In the genomic region with DNA sequence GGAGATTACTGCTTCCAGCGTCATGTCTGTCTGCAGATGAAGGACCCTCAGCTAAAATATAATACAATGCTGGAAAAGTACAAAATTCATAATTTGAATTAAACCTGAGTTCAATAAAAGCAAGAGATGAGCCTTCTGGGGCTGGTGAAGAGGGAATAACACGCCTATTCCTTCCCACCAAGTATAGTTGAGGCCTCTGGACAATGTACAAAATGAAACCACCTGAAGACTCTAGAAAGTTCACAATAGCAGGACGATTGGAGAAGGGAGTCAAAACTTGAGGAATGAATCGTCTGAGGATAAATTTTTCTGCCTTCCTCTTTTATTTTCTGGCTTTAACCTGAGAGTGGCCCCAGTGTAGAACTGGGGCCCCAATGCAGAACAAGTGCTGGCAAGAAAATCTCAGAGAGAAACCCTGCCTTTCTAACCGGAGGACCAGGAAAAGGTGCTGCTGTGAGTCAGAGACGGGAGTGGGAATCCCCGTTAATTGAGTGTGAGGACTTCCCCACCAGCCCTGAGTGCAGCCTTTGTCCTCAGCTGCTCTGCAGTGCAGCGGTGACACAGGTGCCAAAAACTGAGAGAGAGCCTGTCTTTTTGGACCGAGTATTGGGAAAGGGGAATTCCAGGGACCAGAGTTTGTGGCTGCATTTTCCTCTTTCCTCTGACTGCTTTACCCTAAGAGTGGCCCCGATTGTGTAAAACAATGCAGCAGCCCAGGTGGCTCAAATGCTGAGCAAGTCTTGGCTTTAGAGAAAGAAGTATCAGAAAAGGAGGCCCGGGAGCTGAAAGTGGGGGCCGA, we compare ENCODE assay signal across 9 cellular contexts.
DNase-seq lines count a peak whose midpoint lies in the region; ATAC-seq and TF ChIP-seq lines count a peak whose summit lies in the region.
"Had no signal": no experiment of that assay in that cellular context is flagged by ENCODE, and none has a peak within 500 bp of the region (broad histone marks: within the 10 kb centered on the region; RNA-seq: fewer than 3 reads in every experiment).

No MANE protein-coding gene starts in this region.

- H3K4me3 Mint-ChIP-seq in neural crest cell = peak overlapping the region; percentile 12
- H3K4me3 Mint-ChIP-seq: brain had no signal

- H3K27me3 ChIP-seq in body of pancreas (no peaks in the 10 kb centered on the region), trophoblast cell (ENCODE audit: insufficient read depth, low read length) (no peaks in the 10 kb centered on the region)

- TF ChIP-seq CTCF in body of pancreas (IDR thresholded peaks at IDR 0.05) (no peak), neural crest cell (conservative IDR thresholded peaks at IDR 0.05) (no peak)

- no peak overlapping the region for H2AK5ac ChIP-seq in trophoblast cell (ENCODE audit: low read length)

- H3K4ac ChIP-seq in trophoblast cell (ENCODE audit: low read depth, low read length) = no peak overlapping the region

- H4K91ac ChIP-seq in trophoblast cell (ENCODE audit: low read depth, low read length) = no peak overlapping the region

- H3K14ac ChIP-seq in trophoblast cell (ENCODE audit: low read length) = no peak overlapping the region

- intact Hi-C loops in body of pancreas (cut with DNase I) = no loop called here

- DNase-seq in body of pancreas (peak; percentile 48 to 74 (median 53)), neural crest cell (ENCODE audit: low read depth, low spot score) (no peak), NCI-H146 (lab: John Stamatoyannopoulos, UW) (no peak), trophoblast cell (no peak)
- DNase-seq in stimulated activated CD4-positive, alpha-beta T cell treated with anti-CD3 and anti-CD28 coated beads, Interleukin-2, amount 100 ng/mL, for 48 hours = no peak
- no peak for DNase-seq in stimulated activated CD4-positive, alpha-beta T cell treated with anti-CD3 and anti-CD28 coated beads, Interleukin-15, amount 100 ng/mL, for 24 hours

- no peak overlapping the region for H3K4me2 ChIP-seq in trophoblast cell (ENCODE audit: low read length)

- H3K79me2 ChIP-seq in trophoblast cell (ENCODE audit: control insufficient read depth, insufficient read depth, low read length, poor library complexity) = no peaks in the 10 kb centered on the region

- H3K9ac ChIP-seq in trophoblast cell (ENCODE audit: low read length) = no peak overlapping the region

- no peak overlapping the region for H2BK120ac ChIP-seq in trophoblast cell (ENCODE audit: insufficient read depth, low read length, poor library complexity)

- no peak overlapping the region for H2BK5ac ChIP-seq in trophoblast cell (ENCODE audit: low read depth, low read length, poor library complexity)

- no peak overlapping the region for H3K27ac Mint-ChIP-seq in neural crest cell (ENCODE audit: unreplicated experiment)
- H3K27ac Mint-ChIP-seq: brain had no signal

- no peak overlapping the region for H2BK12ac ChIP-seq in trophoblast cell (ENCODE audit: low read length)

- no peak overlapping the region for H2AFZ ChIP-seq in trophoblast cell (ENCODE audit: insufficient read depth, low read length, poor library complexity)

- H3K9me3 Mint-ChIP-seq in neural crest cell = peaks cover 9% of the 10 kb centered on the region

- H3K9me3 ChIP-seq in body of pancreas = no peaks in the 10 kb centered on the region
- H3K9me3 ChIP-seq in trophoblast cell (ENCODE audit: insufficient read depth, low read depth, low read length) = no peaks in the 10 kb centered on the region

- no peak overlapping the region for H4K12ac ChIP-seq in trophoblast cell (ENCODE audit: low read depth, low read length)

- ATAC-seq in GM18870 (IDR thresholded peaks at IDR 0.05; ENCODE audit: unreplicated experiment) (peak; percentile 76), HG02852 (IDR thresholded peaks at IDR 0.05; ENCODE audit: unreplicated experiment) (peak; percentile 86), body of pancreas (peak; percentile 95)

- H3K36me3 ChIP-seq in body of pancreas (replicated peaks in 1 of 2; ENCODE audit: insufficient read depth in 1 of 2, low read depth in 2 of 2) (no peaks in the 10 kb centered on the region), trophoblast cell (ENCODE audit: control insufficient read depth in 1 of 2, insufficient read depth in 2 of 2, low read length in 2 of 2) (no peaks in the 10 kb centered on the region)

- WGBS in body of pancreas, 2 donors = 41 to 44% methylated on average over 12 of the region's 12 CpGs
- no CpG with 5 or more reads among the region's 12 CpGs for WGBS in trophoblast cell (ENCODE audit: extremely low coverage, insufficient coverage, insufficient read length)

- H3K4me3 ChIP-seq in body of pancreas (no peak overlapping the region), trophoblast cell (ENCODE audit: low read depth, low read length) (no peak overlapping the region)

- H3K27ac ChIP-seq in body of pancreas = peak overlapping the region in 3 of 4 donors; percentile 39 to 83 (median 65)
- H3K27ac ChIP-seq in trophoblast cell (ENCODE audit: low read depth, low read length) = no peak overlapping the region

- no peak for TF ChIP-seq POLR2A in body of pancreas (IDR thresholded peaks at IDR 0.05)

- no peaks in the 10 kb centered on the region for H3K4me1 ChIP-seq in body of pancreas
- H3K4me1 ChIP-seq in trophoblast cell (ENCODE audit: control insufficient read depth in 1 of 2, insufficient read depth in 2 of 2, low read length in 2 of 2) = peaks cover 5 to 6% of the 10 kb centered on the region in 2 experiments

- no peak overlapping the region for H4K8ac ChIP-seq in trophoblast cell (ENCODE audit: low read depth, low read length)

- H3K18ac ChIP-seq in trophoblast cell (ENCODE audit: low read length) = no peak overlapping the region

- peaks cover 5% of the 10 kb centered on the region for H3K36me3 Mint-ChIP-seq in neural crest cell (ENCODE audit: low read depth)

- no peaks in the 10 kb centered on the region for H3K79me1 ChIP-seq in trophoblast cell (ENCODE audit: low read length)

- H3K4me1 Mint-ChIP-seq in neural crest cell = peaks cover 13% of the 10 kb centered on the region

- peaks cover 13% of the 10 kb centered on the region for H3K27me3 Mint-ChIP-seq in neural crest cell (ENCODE audit: low read depth)

- no peak overlapping the region for H3K23ac ChIP-seq in trophoblast cell (ENCODE audit: low read length)

Comparison
In these comparisons a context has a peak if more than half of its experiments do, and no peak if none do; other contexts are left out.
1. DNase-seq: peak in body of pancreas (4 of 4); none in neural crest cell (single experiment), stimulated activated CD4-positive, alpha-beta T cell treated with anti-CD3 and anti-CD28 coated beads, Interleukin-2, amount 100 ng/mL, for 48 hours (0 of 2), NCI-H146 (single experiment), trophoblast cell (0 of 2) and stimulated activated CD4-positive, alpha-beta T cell treated with anti-CD3 and anti-CD28 coated beads, Interleukin-15, amount 100 ng/mL, for 24 hours (single experiment).
2. Peak in every context shown above with its lines, with median percentiles within 50 percentile points of each other: ATAC-seq.